Comparison of ENCODE assay signal across 7 cellular contexts in the genomic region with DNA sequence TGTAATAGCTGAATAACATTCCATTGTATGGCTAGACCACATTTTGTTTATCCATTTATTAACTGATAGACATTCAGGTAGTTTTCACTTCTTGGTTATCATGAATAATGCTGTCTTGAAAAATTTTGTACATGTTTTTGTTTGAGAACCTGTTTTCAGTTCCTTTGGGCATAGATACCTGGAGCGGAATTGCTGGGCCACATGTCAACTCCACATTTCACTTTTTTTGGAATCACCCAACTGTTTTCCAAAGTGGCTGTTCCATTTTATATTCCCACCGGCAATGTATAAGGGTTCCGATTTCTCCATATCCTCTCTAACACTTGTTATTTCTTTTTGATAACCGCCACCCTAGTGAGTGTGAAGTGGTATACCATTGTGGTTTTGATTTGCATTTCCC.
"Had no signal": no experiment of that assay in that cellular context is flagged by ENCODE, and none has a peak within 500 bp of the region (broad histone marks: within the 10 kb centered on the region; RNA-seq: fewer than 3 reads in every experiment).

No MANE protein-coding gene starts in this region.

- H3K4me2 ChIP-seq: GM23338 had no signal

- ATAC-seq: GM23338, K562 had no signal

- H3K4me3 ChIP-seq: GM23338, K562 had no signal

- DNase-seq: H9, HCEC 1CT, HFFc6, IMR-90, KG1 had no signal

- H2AFZ ChIP-seq: GM23338 had no signal
